ENCODE assay signal across 23 cellular contexts in genomic region chr4:4753643-4754042, GRCh38.
"Had no signal": no experiment of that assay in that cellular context is flagged by ENCODE, and none has a peak within 500 bp of the region (broad histone marks: within the 10 kb centered on the region; RNA-seq: fewer than 3 reads in every experiment).

No MANE protein-coding gene starts in this region.

- H2AFZ ChIP-seq: neural progenitor cell, parathyroid adenoma had no signal

- H3K4me3 ChIP-seq: colonic mucosa, gastrocnemius medialis, lung, neural progenitor cell, prostate gland, right atrium auricular region, sigmoid colon, thoracic aorta, transverse colon, upper lobe of right lung, uterus had no signal

- H3K9me3 ChIP-seq: colonic mucosa, gastrocnemius medialis, prostate gland, right atrium auricular region, sigmoid colon, thoracic aorta, transverse colon, upper lobe of right lung, uterus had no signal

- ATAC-seq: esophagus mucosa; gastrocnemius medialis; left lobe of liver; natural killer cell; stimulated activated memory B cell treated with anti-CD40 and anti-IgM and Interleukin-4, amounts not matched to agents 10 μg/mL and 1 μg/mL and 100 μg/mL, for 72 hours; upper lobe of right lung had no signal

- H3K36me3 ChIP-seq: colonic mucosa, gastrocnemius medialis, neural progenitor cell, prostate gland, right atrium auricular region, sigmoid colon, thoracic aorta, transverse colon, upper lobe of right lung, uterus had no signal

- DNase-seq: colonic mucosa; effector CD8-positive, alpha-beta T cell; endodermal cell; gastrocnemius medialis; head of caudate nucleus; kidney; natural killer cell; sigmoid colon; stimulated activated CD4-positive, alpha-beta T cell treated with anti-CD3 and anti-CD28 coated beads, Interleukin-2, amount 100 ng/mL, for 24 hours; stimulated activated CD4-positive, alpha-beta T cell treated with anti-CD3 and anti-CD28 coated beads, Interleukin-4, amount 100 ng/mL, for 24 hours; transverse colon; uterus had no signal

- H3K27me3 ChIP-seq: colonic mucosa, gastrocnemius medialis, right atrium auricular region, upper lobe of right lung, uterus had no signal

- H3K9ac ChIP-seq: neural progenitor cell, parathyroid adenoma had no signal

- H3K4me2 ChIP-seq: neural progenitor cell had no signal

- H3K79me2 ChIP-seq: parathyroid adenoma had no signal

- H3K4me1 ChIP-seq: colonic mucosa, gastrocnemius medialis, parathyroid adenoma, right atrium auricular region, sigmoid colon, transverse colon, upper lobe of right lung, uterus had no signal

- FAIRE-seq: kidney had no signal

- H3K27ac ChIP-seq: colonic mucosa, epithelial cell of prostate, gastrocnemius medialis, neural progenitor cell, parathyroid adenoma, right atrium auricular region, sigmoid colon, thoracic aorta, transverse colon, upper lobe of right lung had no signal
